Comparison of ENCODE assay signal across 1 cellular context in the genomic region with DNA sequence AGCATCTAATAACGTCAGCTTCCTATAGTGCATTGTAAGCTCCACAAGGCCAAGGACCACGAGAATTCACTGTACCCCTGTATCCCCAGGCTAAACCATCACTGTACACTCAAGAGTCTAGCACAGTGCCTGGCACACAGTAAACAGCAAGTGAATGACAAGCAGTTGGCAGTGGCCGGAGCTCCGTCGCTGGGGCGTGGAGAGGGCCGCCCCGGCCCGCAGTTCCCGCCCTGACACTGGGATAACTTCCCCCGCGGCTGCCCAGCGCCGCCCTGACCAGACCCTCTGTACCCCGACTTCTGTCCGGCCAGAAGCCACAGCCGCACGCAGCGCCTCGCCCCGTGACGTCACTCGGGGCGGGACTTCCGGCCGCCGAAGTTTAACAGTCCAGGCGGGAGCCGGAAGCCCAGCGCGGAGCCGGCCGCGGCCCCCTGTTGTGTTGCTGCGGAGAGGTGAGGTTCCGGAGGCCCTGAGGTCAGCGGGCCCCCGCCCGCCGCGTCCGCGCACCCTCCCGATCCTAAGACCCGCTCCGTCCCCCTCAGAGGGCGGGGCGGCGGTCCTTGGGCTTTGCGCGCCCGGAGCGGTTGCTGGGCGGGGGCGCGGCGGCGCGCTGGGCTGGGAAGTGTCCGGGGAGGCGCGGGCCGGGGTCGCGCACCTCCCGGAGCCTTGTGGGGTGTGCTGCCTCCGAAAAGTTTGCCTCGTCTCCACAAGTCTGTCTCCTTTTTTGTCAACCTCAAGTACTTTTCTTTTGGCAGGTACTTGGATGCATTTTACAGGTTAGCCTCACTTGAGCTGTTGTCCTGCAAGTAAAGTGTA.
TF ChIP-seq lines count a peak whose summit lies in the region.

A gene with protein sequence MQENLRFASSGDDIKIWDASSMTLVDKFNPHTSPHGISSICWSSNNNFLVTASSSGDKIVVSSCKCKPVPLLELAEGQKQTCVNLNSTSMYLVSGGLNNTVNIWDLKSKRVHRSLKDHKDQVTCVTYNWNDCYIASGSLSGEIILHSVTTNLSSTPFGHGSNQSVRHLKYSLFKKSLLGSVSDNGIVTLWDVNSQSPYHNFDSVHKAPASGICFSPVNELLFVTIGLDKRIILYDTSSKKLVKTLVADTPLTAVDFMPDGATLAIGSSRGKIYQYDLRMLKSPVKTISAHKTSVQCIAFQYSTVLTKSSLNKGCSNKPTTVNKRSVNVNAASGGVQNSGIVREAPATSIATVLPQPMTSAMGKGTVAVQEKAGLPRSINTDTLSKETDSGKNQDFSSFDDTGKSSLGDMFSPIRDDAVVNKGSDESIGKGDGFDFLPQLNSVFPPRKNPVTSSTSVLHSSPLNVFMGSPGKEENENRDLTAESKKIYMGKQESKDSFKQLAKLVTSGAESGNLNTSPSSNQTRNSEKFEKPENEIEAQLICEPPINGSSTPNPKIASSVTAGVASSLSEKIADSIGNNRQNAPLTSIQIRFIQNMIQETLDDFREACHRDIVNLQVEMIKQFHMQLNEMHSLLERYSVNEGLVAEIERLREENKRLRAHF (plus strand): TSS at position 409 of the 816 bp plus-strand sequence. CDS start 2,503 bp downstream, outside the sequence.

TF ChIP-seq in GM12878, 131 proteins besides CTCF, POLR2A, EP300 and RAD21 (continued from another document and continues in another):
- TF ChIP-seq, protein P1, sequence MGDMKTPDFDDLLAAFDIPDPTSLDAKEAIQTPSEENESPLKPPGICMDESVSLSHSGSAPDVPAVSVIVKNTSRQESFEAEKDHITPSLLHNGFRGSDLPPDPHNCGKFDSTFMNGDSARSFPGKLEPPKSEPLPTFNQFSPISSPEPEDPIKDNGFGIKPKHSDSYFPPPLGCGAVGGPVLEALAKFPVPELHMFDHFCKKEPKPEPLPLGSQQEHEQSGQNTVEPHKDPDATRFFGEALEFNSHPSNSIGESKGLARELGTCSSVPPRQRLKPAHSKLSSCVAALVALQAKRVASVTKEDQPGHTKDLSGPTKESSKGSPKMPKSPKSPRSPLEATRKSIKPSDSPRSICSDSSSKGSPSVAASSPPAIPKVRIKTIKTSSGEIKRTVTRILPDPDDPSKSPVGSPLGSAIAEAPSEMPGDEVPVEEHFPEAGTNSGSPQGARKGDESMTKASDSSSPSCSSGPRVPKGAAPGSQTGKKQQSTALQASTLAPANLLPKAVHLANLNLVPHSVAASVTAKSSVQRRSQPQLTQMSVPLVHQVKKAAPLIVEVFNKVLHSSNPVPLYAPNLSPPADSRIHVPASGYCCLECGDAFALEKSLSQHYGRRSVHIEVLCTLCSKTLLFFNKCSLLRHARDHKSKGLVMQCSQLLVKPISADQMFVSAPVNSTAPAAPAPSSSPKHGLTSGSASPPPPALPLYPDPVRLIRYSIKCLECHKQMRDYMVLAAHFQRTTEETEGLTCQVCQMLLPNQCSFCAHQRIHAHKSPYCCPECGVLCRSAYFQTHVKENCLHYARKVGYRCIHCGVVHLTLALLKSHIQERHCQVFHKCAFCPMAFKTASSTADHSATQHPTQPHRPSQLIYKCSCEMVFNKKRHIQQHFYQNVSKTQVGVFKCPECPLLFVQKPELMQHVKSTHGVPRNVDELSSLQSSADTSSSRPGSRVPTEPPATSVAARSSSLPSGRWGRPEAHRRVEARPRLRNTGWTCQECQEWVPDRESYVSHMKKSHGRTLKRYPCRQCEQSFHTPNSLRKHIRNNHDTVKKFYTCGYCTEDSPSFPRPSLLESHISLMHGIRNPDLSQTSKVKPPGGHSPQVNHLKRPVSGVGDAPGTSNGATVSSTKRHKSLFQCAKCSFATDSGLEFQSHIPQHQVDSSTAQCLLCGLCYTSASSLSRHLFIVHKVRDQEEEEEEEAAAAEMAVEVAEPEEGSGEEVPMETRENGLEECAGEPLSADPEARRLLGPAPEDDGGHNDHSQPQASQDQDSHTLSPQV (IDR thresholded peaks at IDR 0.05), result peak; percentile 58; the same call in 1 of the 2 replicates
- TF ChIP-seq MXI1 (IDR thresholded peaks at IDR 0.05; ENCODE audit: low read depth, low read length) (no peak; the same call in 1 of the 2 replicates), HDAC6 (IDR thresholded peaks at IDR 0.05; ENCODE audit: unreplicated experiment) (no peak), RUNX3 (IDR thresholded peaks at IDR 0.05; ENCODE audit: low read length) (peak; percentile 64; the same call in 1 of the 2 replicates), KAT2A (conservative IDR thresholded peaks at IDR 0.05; ENCODE audit: control insufficient read depth, low read depth, low read length) (no peak), EED (IDR thresholded peaks at IDR 0.05; ENCODE audit: low read depth) (peak; percentile 32; the same call in 1 of the 2 replicates), POLR2AphosphoS5 (IDR thresholded peaks at IDR 0.05; ENCODE audit: low read length) (peak; percentile 84), SIN3A (IDR thresholded peaks at IDR 0.05; ENCODE audit: low read depth, low read length) (0 out of 2 replicates have a peak, but pooled peaks have one; percentile 36), HDGF (IDR thresholded peaks at IDR 0.05) (peak; percentile 55; the same call in 1 of the 2 replicates), ZNF24 (IDR thresholded peaks at IDR 0.05) (0 out of 2 replicates have a peak, but pooled peaks have one; percentile 43), ASH2L (IDR thresholded peaks at IDR 0.05; ENCODE audit: borderline replicate concordance, low read depth) (peak; percentile 98; the same call in 1 of the 2 replicates), TCF12 (IDR thresholded peaks at IDR 0.05; ENCODE audit: low read depth, low read length) (no peak; the same call in 1 of the 2 replicates), PML (IDR thresholded peaks at IDR 0.05; ENCODE audit: low read length) (peak; percentile 70; the same call in 1 of the 2 replicates), BHLHE40 (IDR thresholded peaks at IDR 0.05; ENCODE audit: borderline replicate concordance in 1 of 2, low read depth in 2 of 2, low read length in 1 of 2) (peak; percentile 51 to 88; a peak in 3 of 4 replicates), CREM (IDR thresholded peaks at IDR 0.05; ENCODE audit: low read depth) (peak; percentile 96), GATAD2B (conservative IDR thresholded peaks at IDR 0.05; ENCODE audit: low read depth) (peak; percentile 91), PAX5 (IDR thresholded peaks at IDR 0.05; ENCODE audit: borderline replicate concordance, low read depth, low read length) (peak; percentile 55; the same call in 1 of the 2 replicates), BACH1 (IDR thresholded peaks at IDR 0.05; ENCODE audit: borderline replicate concordance) (peak; percentile 44), MYC (IDR thresholded peaks at IDR 0.05; ENCODE audit: insufficient read depth, insufficient read length, insufficient replicate concordance, low read length, severe bottlenecking) (no peak), CREB1 (IDR thresholded peaks at IDR 0.05; ENCODE audit: low read depth) (peak; percentile 93), CBX3 (IDR thresholded peaks at IDR 0.05; ENCODE audit: borderline replicate concordance, low read depth) (no peak), TARDBP (IDR thresholded peaks at IDR 0.05; ENCODE audit: borderline replicate concordance) (no peak), CHD2 (IDR thresholded peaks at IDR 0.05; ENCODE audit: borderline replicate concordance, low read depth, low read length) (peak; percentile 19; the same call in 1 of the 2 replicates), DPF2 (IDR thresholded peaks at IDR 0.05) (peak; percentile 77; the same call in 1 of the 2 replicates), NRF1 (conservative IDR thresholded peaks at IDR 0.05; ENCODE audit: low read depth, low read length) (no peak)
- TF ChIP-seq, protein P2, sequence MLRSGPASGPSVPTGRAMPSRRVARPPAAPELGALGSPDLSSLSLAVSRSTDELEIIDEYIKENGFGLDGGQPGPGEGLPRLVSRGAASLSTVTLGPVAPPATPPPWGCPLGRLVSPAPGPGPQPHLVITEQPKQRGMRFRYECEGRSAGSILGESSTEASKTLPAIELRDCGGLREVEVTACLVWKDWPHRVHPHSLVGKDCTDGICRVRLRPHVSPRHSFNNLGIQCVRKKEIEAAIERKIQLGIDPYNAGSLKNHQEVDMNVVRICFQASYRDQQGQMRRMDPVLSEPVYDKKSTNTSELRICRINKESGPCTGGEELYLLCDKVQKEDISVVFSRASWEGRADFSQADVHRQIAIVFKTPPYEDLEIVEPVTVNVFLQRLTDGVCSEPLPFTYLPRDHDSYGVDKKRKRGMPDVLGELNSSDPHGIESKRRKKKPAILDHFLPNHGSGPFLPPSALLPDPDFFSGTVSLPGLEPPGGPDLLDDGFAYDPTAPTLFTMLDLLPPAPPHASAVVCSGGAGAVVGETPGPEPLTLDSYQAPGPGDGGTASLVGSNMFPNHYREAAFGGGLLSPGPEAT (IDR thresholded peaks at IDR 0.05; ENCODE audit: low read depth), result peak; percentile 39; the same call in 1 of the 2 replicates
- TF ChIP-seq, protein P3, sequence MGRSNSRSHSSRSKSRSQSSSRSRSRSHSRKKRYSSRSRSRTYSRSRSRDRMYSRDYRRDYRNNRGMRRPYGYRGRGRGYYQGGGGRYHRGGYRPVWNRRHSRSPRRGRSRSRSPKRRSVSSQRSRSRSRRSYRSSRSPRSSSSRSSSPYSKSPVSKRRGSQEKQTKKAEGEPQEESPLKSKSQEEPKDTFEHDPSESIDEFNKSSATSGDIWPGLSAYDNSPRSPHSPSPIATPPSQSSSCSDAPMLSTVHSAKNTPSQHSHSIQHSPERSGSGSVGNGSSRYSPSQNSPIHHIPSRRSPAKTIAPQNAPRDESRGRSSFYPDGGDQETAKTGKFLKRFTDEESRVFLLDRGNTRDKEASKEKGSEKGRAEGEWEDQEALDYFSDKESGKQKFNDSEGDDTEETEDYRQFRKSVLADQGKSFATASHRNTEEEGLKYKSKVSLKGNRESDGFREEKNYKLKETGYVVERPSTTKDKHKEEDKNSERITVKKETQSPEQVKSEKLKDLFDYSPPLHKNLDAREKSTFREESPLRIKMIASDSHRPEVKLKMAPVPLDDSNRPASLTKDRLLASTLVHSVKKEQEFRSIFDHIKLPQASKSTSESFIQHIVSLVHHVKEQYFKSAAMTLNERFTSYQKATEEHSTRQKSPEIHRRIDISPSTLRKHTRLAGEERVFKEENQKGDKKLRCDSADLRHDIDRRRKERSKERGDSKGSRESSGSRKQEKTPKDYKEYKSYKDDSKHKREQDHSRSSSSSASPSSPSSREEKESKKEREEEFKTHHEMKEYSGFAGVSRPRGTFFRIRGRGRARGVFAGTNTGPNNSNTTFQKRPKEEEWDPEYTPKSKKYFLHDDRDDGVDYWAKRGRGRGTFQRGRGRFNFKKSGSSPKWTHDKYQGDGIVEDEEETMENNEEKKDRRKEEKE (IDR thresholded peaks at IDR 0.05), result no peak
- TF ChIP-seq, protein P4, sequence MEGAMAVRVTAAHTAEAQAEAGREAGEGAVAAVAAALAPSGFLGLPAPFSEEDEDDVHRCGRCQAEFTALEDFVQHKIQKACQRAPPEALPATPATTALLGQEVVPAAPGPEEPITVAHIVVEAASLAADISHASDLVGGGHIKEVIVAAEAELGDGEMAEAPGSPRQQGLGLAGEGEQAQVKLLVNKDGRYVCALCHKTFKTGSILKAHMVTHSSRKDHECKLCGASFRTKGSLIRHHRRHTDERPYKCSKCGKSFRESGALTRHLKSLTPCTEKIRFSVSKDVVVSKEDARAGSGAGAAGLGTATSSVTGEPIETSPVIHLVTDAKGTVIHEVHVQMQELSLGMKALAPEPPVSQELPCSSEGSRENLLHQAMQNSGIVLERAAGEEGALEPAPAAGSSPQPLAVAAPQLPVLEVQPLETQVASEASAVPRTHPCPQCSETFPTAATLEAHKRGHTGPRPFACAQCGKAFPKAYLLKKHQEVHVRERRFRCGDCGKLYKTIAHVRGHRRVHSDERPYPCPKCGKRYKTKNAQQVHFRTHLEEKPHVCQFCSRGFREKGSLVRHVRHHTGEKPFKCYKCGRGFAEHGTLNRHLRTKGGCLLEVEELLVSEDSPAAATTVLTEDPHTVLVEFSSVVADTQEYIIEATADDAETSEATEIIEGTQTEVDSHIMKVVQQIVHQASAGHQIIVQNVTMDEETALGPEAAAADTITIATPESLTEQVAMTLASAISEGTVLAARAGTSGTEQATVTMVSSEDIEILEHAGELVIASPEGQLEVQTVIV (IDR thresholded peaks at IDR 0.05; ENCODE audit: borderline replicate concordance, partially characterized antibody), result no peak
- TF ChIP-seq, protein P5, sequence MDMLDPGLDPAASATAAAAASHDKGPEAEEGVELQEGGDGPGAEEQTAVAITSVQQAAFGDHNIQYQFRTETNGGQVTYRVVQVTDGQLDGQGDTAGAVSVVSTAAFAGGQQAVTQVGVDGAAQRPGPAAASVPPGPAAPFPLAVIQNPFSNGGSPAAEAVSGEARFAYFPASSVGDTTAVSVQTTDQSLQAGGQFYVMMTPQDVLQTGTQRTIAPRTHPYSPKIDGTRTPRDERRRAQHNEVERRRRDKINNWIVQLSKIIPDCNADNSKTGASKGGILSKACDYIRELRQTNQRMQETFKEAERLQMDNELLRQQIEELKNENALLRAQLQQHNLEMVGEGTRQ (IDR thresholded peaks at IDR 0.05; ENCODE audit: borderline replicate concordance, low read depth, low read length), result no peak
- TF ChIP-seq, protein P6, sequence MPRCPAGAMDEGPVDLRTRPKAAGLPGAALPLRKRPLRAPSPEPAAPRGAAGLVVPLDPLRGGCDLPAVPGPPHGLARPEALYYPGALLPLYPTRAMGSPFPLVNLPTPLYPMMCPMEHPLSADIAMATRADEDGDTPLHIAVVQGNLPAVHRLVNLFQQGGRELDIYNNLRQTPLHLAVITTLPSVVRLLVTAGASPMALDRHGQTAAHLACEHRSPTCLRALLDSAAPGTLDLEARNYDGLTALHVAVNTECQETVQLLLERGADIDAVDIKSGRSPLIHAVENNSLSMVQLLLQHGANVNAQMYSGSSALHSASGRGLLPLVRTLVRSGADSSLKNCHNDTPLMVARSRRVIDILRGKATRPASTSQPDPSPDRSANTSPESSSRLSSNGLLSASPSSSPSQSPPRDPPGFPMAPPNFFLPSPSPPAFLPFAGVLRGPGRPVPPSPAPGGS (IDR thresholded peaks at IDR 0.05; ENCODE audit: borderline replicate concordance, insufficient read depth, low read depth, low read length, poor library complexity, severe bottlenecking), result no peak
- TF ChIP-seq, protein P7, sequence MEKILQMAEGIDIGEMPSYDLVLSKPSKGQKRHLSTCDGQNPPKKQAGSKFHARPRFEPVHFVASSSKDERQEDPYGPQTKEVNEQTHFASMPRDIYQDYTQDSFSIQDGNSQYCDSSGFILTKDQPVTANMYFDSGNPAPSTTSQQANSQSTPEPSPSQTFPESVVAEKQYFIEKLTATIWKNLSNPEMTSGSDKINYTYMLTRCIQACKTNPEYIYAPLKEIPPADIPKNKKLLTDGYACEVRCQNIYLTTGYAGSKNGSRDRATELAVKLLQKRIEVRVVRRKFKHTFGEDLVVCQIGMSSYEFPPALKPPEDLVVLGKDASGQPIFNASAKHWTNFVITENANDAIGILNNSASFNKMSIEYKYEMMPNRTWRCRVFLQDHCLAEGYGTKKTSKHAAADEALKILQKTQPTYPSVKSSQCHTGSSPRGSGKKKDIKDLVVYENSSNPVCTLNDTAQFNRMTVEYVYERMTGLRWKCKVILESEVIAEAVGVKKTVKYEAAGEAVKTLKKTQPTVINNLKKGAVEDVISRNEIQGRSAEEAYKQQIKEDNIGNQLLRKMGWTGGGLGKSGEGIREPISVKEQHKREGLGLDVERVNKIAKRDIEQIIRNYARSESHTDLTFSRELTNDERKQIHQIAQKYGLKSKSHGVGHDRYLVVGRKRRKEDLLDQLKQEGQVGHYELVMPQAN (conservative IDR thresholded peaks at IDR 0.05), result peak; percentile 86
- TF ChIP-seq, protein P8, sequence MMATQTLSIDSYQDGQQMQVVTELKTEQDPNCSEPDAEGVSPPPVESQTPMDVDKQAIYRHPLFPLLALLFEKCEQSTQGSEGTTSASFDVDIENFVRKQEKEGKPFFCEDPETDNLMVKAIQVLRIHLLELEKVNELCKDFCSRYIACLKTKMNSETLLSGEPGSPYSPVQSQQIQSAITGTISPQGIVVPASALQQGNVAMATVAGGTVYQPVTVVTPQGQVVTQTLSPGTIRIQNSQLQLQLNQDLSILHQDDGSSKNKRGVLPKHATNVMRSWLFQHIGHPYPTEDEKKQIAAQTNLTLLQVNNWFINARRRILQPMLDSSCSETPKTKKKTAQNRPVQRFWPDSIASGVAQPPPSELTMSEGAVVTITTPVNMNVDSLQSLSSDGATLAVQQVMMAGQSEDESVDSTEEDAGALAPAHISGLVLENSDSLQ (IDR thresholded peaks at IDR 0.05), result peak; percentile 88
